Comparison of ENCODE assay signal across 12 cellular contexts in genomic region chr13:113273856-113274590, GRCh38. TPM values are rescaled to one million over a fixed set of nuclear protein-coding genes. Genes with fewer than 3 reads are reported as not detected.
DNase-seq lines count a peak whose midpoint lies in the region; ATAC-seq and TF ChIP-seq lines count a peak whose summit lies in the region.
"Had no signal": no experiment of that assay in that cellular context is flagged by ENCODE, and none has a peak within 500 bp of the region (broad histone marks: within the 10 kb centered on the region; RNA-seq: fewer than 3 reads in every experiment).

No MANE protein-coding gene starts in this region.

- H3K4me3 ChIP-seq in heart left ventricle: no peak overlapping the region
- H3K4me3 ChIP-seq in left ventricle myocardium inferior: no peak overlapping the region
- H3K4me3 ChIP-seq in gastroesophageal sphincter: no peak overlapping the region

- no peak for TF ChIP-seq EP300 in gastroesophageal sphincter (IDR thresholded peaks at IDR 0.05)

- H3K27ac Mint-ChIP-seq in T-helper 17 cell (peak overlapping the region; percentile 87), type B pancreatic cell (peak overlapping the region; percentile 83)
- no peak overlapping the region for H3K27ac Mint-ChIP-seq in activated T-helper 2 cell treated with anti-CD3 and anti-CD28 coated beads, Interferon-gamma antibody, Interleukin-2, Interleukin-4, amounts not matched to agents 10 μg/mL and 5 μg/mL and 100 μg/mL, durations not matched to agents 14 hours and 24 hours and 36 hours
- no peak overlapping the region for H3K27ac Mint-ChIP-seq in activated naive CD4-positive, alpha-beta T cell treated with anti-CD3 and anti-CD28 coated beads for 36 hours

- no peak for TF ChIP-seq CTCF in heart left ventricle (IDR thresholded peaks at IDR 0.05)
- no peak for TF ChIP-seq CTCF in left ventricle myocardium inferior (IDR thresholded peaks at IDR 0.05; ENCODE audit: borderline replicate concordance)
- TF ChIP-seq CTCF in gastroesophageal sphincter (IDR thresholded peaks at IDR 0.05): no peak
- TF ChIP-seq CTCF in type B pancreatic cell (conservative IDR thresholded peaks at IDR 0.05): no peak

- H3K4me1 Mint-ChIP-seq in T-helper 17 cell: peaks cover 11% of the 10 kb centered on the region
- peaks cover 16% of the 10 kb centered on the region for H3K4me1 Mint-ChIP-seq in type B pancreatic cell (ENCODE audit: unreplicated experiment)
- H3K4me1 Mint-ChIP-seq in activated T-helper 2 cell treated with anti-CD3 and anti-CD28 coated beads, Interferon-gamma antibody, Interleukin-2, Interleukin-4, amounts not matched to agents 10 μg/mL and 5 μg/mL and 100 μg/mL, durations not matched to agents 14 hours and 24 hours and 36 hours (ENCODE audit: low read depth): peaks cover 2% of the 10 kb centered on the region
- peaks cover 4% of the 10 kb centered on the region for H3K4me1 Mint-ChIP-seq in activated naive CD4-positive, alpha-beta T cell treated with anti-CD3 and anti-CD28 coated beads for 36 hours (ENCODE audit: low read depth)
- H3K4me1 Mint-ChIP-seq: IgD-negative memory B cell had no signal

- peaks cover 2% of the 10 kb centered on the region for H3K36me3 Mint-ChIP-seq in T-helper 17 cell (ENCODE audit: low read depth)
- H3K36me3 Mint-ChIP-seq in type B pancreatic cell: peaks cover 4% of the 10 kb centered on the region
- no peaks in the 10 kb centered on the region for H3K36me3 Mint-ChIP-seq in activated T-helper 2 cell treated with anti-CD3 and anti-CD28 coated beads, Interferon-gamma antibody, Interleukin-2, Interleukin-4, amounts not matched to agents 10 μg/mL and 5 μg/mL and 100 μg/mL, durations not matched to agents 14 hours and 24 hours and 36 hours (ENCODE audit: low read depth)
- no peaks in the 10 kb centered on the region for H3K36me3 Mint-ChIP-seq in activated naive CD4-positive, alpha-beta T cell treated with anti-CD3 and anti-CD28 coated beads for 36 hours (ENCODE audit: low read depth)

- DNase-seq in heart left ventricle: no peak
- DNase-seq in left ventricle myocardium inferior: no peak
- DNase-seq in T-helper 17 cell: no peak
- no peak for DNase-seq in type B pancreatic cell (ENCODE audit: extremely low spot score, unreplicated experiment)
- DNase-seq in activated T-helper 2 cell treated with anti-CD3 and anti-CD28 coated beads, Interferon-gamma antibody, Interleukin-2, Interleukin-4, amounts not matched to agents 10 μg/mL and 5 μg/mL and 100 μg/mL, durations not matched to agents 14 hours and 24 hours and 36 hours (ENCODE audit: low spot score): no peak
- no peak for DNase-seq in activated naive CD4-positive, alpha-beta T cell treated with anti-CD3 and anti-CD28 coated beads for 36 hours
- no peak for DNase-seq in COLO829 (ENCODE audit: low spot score)
- DNase-seq: aorta, NCI-H748 treated with DMSO at 0.1 percent for 48 hours had no signal

- H3K4me3 Mint-ChIP-seq in T-helper 17 cell: no peak overlapping the region
- H3K4me3 Mint-ChIP-seq in type B pancreatic cell: peak overlapping the region; percentile 17
- H3K4me3 Mint-ChIP-seq in activated T-helper 2 cell treated with anti-CD3 and anti-CD28 coated beads, Interferon-gamma antibody, Interleukin-2, Interleukin-4, amounts not matched to agents 10 μg/mL and 5 μg/mL and 100 μg/mL, durations not matched to agents 14 hours and 24 hours and 36 hours (ENCODE audit: low read depth): no peak overlapping the region
- H3K4me3 Mint-ChIP-seq in activated naive CD4-positive, alpha-beta T cell treated with anti-CD3 and anti-CD28 coated beads for 36 hours: no peak overlapping the region
- H3K4me3 Mint-ChIP-seq: IgD-negative memory B cell had no signal

- H3K9me3 ChIP-seq in heart left ventricle (no peaks in the 10 kb centered on the region), left ventricle myocardium inferior (replicated peaks) (no peaks in the 10 kb centered on the region), T-helper 17 cell (ENCODE audit: control insufficient read depth, low read length, poor library complexity, severe bottlenecking) (no peaks in the 10 kb centered on the region), gastroesophageal sphincter (no peaks in the 10 kb centered on the region)

- H3K4me1 ChIP-seq in heart left ventricle (peaks cover 0 to 35% (median 0%) of the 10 kb centered on the region in 12 donors), left ventricle myocardium inferior (peaks cover 6% of the 10 kb centered on the region), gastroesophageal sphincter (peaks cover 0 to 6% (median 0%) of the 10 kb centered on the region in 3 donors)

- peaks cover 6% of the 10 kb centered on the region for H3K9me3 Mint-ChIP-seq in type B pancreatic cell
- no peaks in the 10 kb centered on the region for H3K9me3 Mint-ChIP-seq in activated T-helper 2 cell treated with anti-CD3 and anti-CD28 coated beads, Interferon-gamma antibody, Interleukin-2, Interleukin-4, amounts not matched to agents 10 μg/mL and 5 μg/mL and 100 μg/mL, durations not matched to agents 14 hours and 24 hours and 36 hours
- no peaks in the 10 kb centered on the region for H3K9me3 Mint-ChIP-seq in activated naive CD4-positive, alpha-beta T cell treated with anti-CD3 and anti-CD28 coated beads for 36 hours

- peaks cover 15% of the 10 kb centered on the region for H3K27me3 Mint-ChIP-seq in T-helper 17 cell
- no peaks in the 10 kb centered on the region for H3K27me3 Mint-ChIP-seq in type B pancreatic cell
- no peaks in the 10 kb centered on the region for H3K27me3 Mint-ChIP-seq in activated T-helper 2 cell treated with anti-CD3 and anti-CD28 coated beads, Interferon-gamma antibody, Interleukin-2, Interleukin-4, amounts not matched to agents 10 μg/mL and 5 μg/mL and 100 μg/mL, durations not matched to agents 14 hours and 24 hours and 36 hours (ENCODE audit: low read depth)
- H3K27me3 Mint-ChIP-seq in activated naive CD4-positive, alpha-beta T cell treated with anti-CD3 and anti-CD28 coated beads for 36 hours (ENCODE audit: low read depth): peaks cover 1% of the 10 kb centered on the region

- CTCF ChIA-PET in activated naive CD4-positive, alpha-beta T cell treated with anti-CD3 and anti-CD28 coated beads for 36 hours (lab: Charles Lee): interaction anchor here (0.6 to 0.7 kb wide), 2 partner anchors 467 to 786 kb away, joined by 3 read pairs; no protein-coding TSS in a partner anchor

- H3K27me3 ChIP-seq in heart left ventricle: no peaks in the 10 kb centered on the region
- no peaks in the 10 kb centered on the region for H3K27me3 ChIP-seq in left ventricle myocardium inferior (ENCODE audit: low read depth)
- no peaks in the 10 kb centered on the region for H3K27me3 ChIP-seq in gastroesophageal sphincter

- H3K36me3 ChIP-seq in heart left ventricle: peaks cover 0 to 20% (median 3%) of the 10 kb centered on the region in 9 donors
- H3K36me3 ChIP-seq in left ventricle myocardium inferior: peaks cover 10% of the 10 kb centered on the region
- H3K36me3 ChIP-seq in gastroesophageal sphincter: peaks cover 0 to 12% of the 10 kb centered on the region in 2 donors

- H3K27ac ChIP-seq in heart left ventricle: peak overlapping the region in 1 of 12 donors; percentile 87
- H3K27ac ChIP-seq in left ventricle myocardium inferior (replicated peaks): no peak overlapping the region
- no peak overlapping the region for H3K27ac ChIP-seq in gastroesophageal sphincter
- H3K27ac ChIP-seq: C4-2B had no signal

- intact Hi-C loops in heart left ventricle (cut with DNase I) (loop anchor here in 5 of 10 donors (2.0 to 10.0 kb wide), 4 partner anchors 118 to 288 kb away; no protein-coding TSS in a partner anchor), left ventricle myocardium inferior (cut with micrococcal nuclease) (no loop called here)
- intact Hi-C loops in activated T-helper 2 cell treated with anti-CD3 and anti-CD28 coated beads, Interferon-gamma antibody, Interleukin-2, Interleukin-4, amounts not matched to agents 10 μg/mL and 5 μg/mL and 100 μg/mL, durations not matched to agents 14 hours and 24 hours and 36 hours (cut with micrococcal nuclease): no loop called here
- intact Hi-C loops in activated naive CD4-positive, alpha-beta T cell treated with anti-CD3 and anti-CD28 coated beads for 36 hours (cut with micrococcal nuclease): no loop called here

- no peak for TF ChIP-seq POLR2A in heart left ventricle (IDR thresholded peaks at IDR 0.05)
- TF ChIP-seq POLR2A in gastroesophageal sphincter (IDR thresholded peaks at IDR 0.05): no peak

- peak in 3 of 4 donors; percentile 33 to 41 (median 37) for ATAC-seq in heart left ventricle
- no peak for ATAC-seq in T-helper 17 cell
- ATAC-seq in gastroesophageal sphincter: peak; percentile 7

- WGBS in heart left ventricle, 4 donors: 80 to 90% (median 87%) methylated on average over 12 to 15 of the region's 15 CpGs
- WGBS in gastroesophageal sphincter (ENCODE audit: low coverage in 1 of 2), 2 donors: 74 to 87% methylated on average over 5 to 9 of the region's 15 CpGs

RNA-seq across cellular contexts. Expression of gene LAMP1, which starts 23.0 kb away (rescaled TPM):
- 100 to 1,000 TPM in 5 of 9 donors, 10 to 100 TPM in 4; 77.5 to 214 (median 101) TPM for total RNA-seq in heart left ventricle
- polyA plus RNA-seq in heart left ventricle: 10 to 100 TPM; 41.4 to 96.1 TPM
- 96.1 TPM for total RNA-seq in left ventricle myocardium inferior
- 100 to 1,000 TPM in 1 of 2 donors, 10 to 100 TPM in 1; 92.5 to 102 TPM for total RNA-seq in T-helper 17 cell
- 100 to 1,000 TPM in 3 of 4 donors, 10 to 100 TPM in 1; 97.9 to 151 (median 128) TPM for total RNA-seq in gastroesophageal sphincter
- 152 and 312 TPM in 2 replicates for total RNA-seq in type B pancreatic cell (ENCODE audit: low replicate concordance)
- total RNA-seq in activated T-helper 2 cell treated with anti-CD3 and anti-CD28 coated beads, Interferon-gamma antibody, Interleukin-2, Interleukin-4, amounts not matched to agents 10 μg/mL and 5 μg/mL and 100 μg/mL, durations not matched to agents 14 hours and 24 hours and 36 hours: 57.7 and 58.4 TPM in 2 replicates
- total RNA-seq in activated naive CD4-positive, alpha-beta T cell treated with anti-CD3 and anti-CD28 coated beads for 36 hours: 10 to 100 TPM; 33.5 to 33.7 TPM

Comparison
In these comparisons a context has a peak if more than half of its experiments do, and no peak if none do; other contexts are left out.
1. H3K27ac Mint-ChIP-seq: peak in T-helper 17 cell (single experiment) and type B pancreatic cell (single experiment); none in activated T-helper 2 cell treated with anti-CD3 and anti-CD28 coated beads, Interferon-gamma antibody, Interleukin-2, Interleukin-4, amounts not matched to agents 10 μg/mL and 5 μg/mL and 100 μg/mL, durations not matched to agents 14 hours and 24 hours and 36 hours (single experiment) and activated naive CD4-positive, alpha-beta T cell treated with anti-CD3 and anti-CD28 coated beads for 36 hours (single experiment).